Comparison of ENCODE assay signal across 1 cellular context in the genomic region with DNA sequence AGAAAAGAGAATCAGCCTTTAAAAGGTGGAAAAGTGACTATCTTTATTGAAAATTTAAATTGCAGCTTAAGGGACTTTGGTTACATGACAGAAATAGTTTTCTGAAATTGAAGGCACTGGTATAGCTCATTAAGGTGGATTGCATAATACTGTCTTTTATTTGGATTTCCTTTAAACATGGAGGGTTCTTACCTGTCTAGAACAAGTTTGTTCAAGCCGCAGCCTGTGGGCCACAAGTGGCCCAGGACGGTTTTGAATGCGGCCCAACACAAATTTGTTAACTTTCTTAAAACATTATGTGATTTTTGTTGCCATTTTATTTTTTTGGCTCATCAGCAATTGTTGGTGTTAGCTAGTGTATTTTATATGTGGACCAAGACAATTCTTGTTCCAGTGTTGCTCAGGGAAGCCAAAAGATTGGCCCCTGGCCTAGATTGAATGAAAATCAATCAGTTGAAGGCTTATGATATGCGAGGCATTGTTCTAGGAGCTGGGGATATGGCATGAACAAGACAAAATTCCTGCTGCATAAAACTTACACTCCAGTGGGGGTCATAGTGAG.
TF ChIP-seq lines count a peak whose summit lies in the region.

No MANE protein-coding gene starts in this region.

TF ChIP-seq in K562, 482 proteins besides CTCF, POLR2A, EP300 and RAD21:
- TF ChIP-seq, protein P1, sequence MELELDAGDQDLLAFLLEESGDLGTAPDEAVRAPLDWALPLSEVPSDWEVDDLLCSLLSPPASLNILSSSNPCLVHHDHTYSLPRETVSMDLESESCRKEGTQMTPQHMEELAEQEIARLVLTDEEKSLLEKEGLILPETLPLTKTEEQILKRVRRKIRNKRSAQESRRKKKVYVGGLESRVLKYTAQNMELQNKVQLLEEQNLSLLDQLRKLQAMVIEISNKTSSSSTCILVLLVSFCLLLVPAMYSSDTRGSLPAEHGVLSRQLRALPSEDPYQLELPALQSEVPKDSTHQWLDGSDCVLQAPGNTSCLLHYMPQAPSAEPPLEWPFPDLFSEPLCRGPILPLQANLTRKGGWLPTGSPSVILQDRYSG (tag; conservative IDR thresholded peaks at IDR 0.05; ENCODE audit: low read depth) = no peak
- TF ChIP-seq HDAC1 (IDR thresholded peaks at IDR 0.05) (no peak), MAZ (CRISPR knock-in tag; conservative IDR thresholded peaks at IDR 0.05 in 1 of 2, IDR thresholded peaks at IDR 0.05 in 1 of 2) (no peak), ZNF316 (IDR thresholded peaks at IDR 0.05) (peak; percentile 70), CEBPB (tag; IDR thresholded peaks at IDR 0.05) (peak; percentile 41; the same call in 1 of the 2 replicates), ZKSCAN8 (CRISPR knock-in tag; IDR thresholded peaks at IDR 0.05) (no peak), CEBPG (CRISPR knock-in tag; IDR thresholded peaks at IDR 0.05) (no peak), CEBPG (tag; conservative IDR thresholded peaks at IDR 0.05 in 1 of 2, IDR thresholded peaks at IDR 0.05 in 1 of 2) (peak in 1 of 2 experiments; percentile 54; a peak in 2 of 4 replicates), MAFF (IDR thresholded peaks at IDR 0.05; ENCODE audit: low read length) (0 out of 2 replicates have a peak, but pooled peaks have one; percentile 19)
